In the genomic region with DNA sequence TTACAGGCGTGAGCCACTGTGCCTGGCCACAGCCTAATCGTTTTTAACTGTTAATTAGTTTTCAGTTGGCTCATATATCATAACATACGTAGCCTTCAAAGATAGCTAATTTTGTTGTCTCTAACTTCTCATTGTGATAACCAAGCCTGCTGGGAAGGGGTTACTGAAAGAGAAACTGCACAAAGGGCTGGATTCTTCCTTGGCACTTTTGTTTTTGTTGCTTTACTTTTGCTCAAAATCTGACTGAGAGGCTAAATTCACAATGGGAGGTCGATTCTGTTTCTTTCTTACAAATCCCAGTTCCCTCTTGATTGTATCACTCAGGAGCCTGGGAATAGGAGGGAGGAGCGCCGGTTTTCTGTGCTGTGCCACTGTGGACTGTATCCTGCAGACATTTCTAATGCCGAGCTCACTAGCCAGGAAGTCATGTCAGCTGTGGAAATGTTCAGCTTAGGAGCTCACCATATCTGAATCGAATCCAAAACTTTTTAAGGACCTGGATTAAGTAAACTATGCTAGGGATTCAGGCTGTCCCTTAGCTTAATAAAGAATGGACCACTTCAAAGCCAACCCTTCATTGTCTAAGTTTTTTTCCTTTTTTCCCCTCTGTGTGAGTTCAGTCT, we compare ENCODE assay signal across 9 cellular contexts.
DNase-seq lines count a peak whose midpoint lies in the region; ATAC-seq and TF ChIP-seq lines count a peak whose summit lies in the region.
"Had no signal": no experiment of that assay in that cellular context is flagged by ENCODE, and none has a peak within 500 bp of the region (broad histone marks: within the 10 kb centered on the region; RNA-seq: fewer than 3 reads in every experiment).

No MANE protein-coding gene starts in this region.

- no peak overlapping the region for H4K91ac ChIP-seq in mesenchymal stem cell (ENCODE audit: low read length)

- 45% methylated on average over 5 of the region's 8 CpGs for WGBS in mesenchymal stem cell

- no peak overlapping the region for H2BK15ac ChIP-seq in mesenchymal stem cell (ENCODE audit: low read depth, poor library complexity, severe bottlenecking)

- H3K4me1 ChIP-seq in mesenchymal stem cell (ENCODE audit: control insufficient read depth, insufficient read depth, low read depth, low read length) (peaks cover 14% of the 10 kb centered on the region), uterus (peaks cover 4 to 6% of the 10 kb centered on the region in 2 donors)

- H2AFZ ChIP-seq in mesenchymal stem cell (ENCODE audit: low read depth, low read length) = no peak overlapping the region

- no peak overlapping the region for H2AK5ac ChIP-seq in mesenchymal stem cell (ENCODE audit: low read length, severe bottlenecking)

- peak overlapping the region; percentile 70 to 76 for H3K18ac ChIP-seq in mesenchymal stem cell (ENCODE audit: low read depth in 1 of 2, low read length in 2 of 2)

- no peak for TF ChIP-seq POLR2A in uterus (IDR thresholded peaks at IDR 0.05)

- H3K9me3 ChIP-seq in mesenchymal stem cell (ENCODE audit: control insufficient read depth, low read length) (no peaks in the 10 kb centered on the region), uterus (no peaks in the 10 kb centered on the region)

- no peaks in the 10 kb centered on the region for H3K79me1 ChIP-seq in mesenchymal stem cell (replicated peaks; ENCODE audit: low read length, poor library complexity, severe bottlenecking)

- H3K36me3 ChIP-seq in mesenchymal stem cell (ENCODE audit: control insufficient read depth in 1 of 2, insufficient read depth in 2 of 2, low read depth in 1 of 2, low read length in 2 of 2) (no peaks in the 10 kb centered on the region), uterus (no peaks in the 10 kb centered on the region)

- peak overlapping the region; percentile 87 for H3K9ac ChIP-seq in mesenchymal stem cell (ENCODE audit: low read length)

- ATAC-seq in GM19452 (IDR thresholded peaks at IDR 0.05; ENCODE audit: unreplicated experiment) = no peak

- TF ChIP-seq CTCF in choroid plexus epithelial cell (conservative IDR thresholded peaks at IDR 0.05; ENCODE audit: low read depth, low read length) = no peak
- TF ChIP-seq CTCF in uterus (IDR thresholded peaks at IDR 0.05) = no peak

- peak overlapping the region; percentile 66 to 75 for H3K4ac ChIP-seq in mesenchymal stem cell (ENCODE audit: low read depth in 1 of 2, low read length in 2 of 2)

- H3K4me3 ChIP-seq in choroid plexus epithelial cell (ENCODE audit: low read depth, low read length) (peak overlapping the region; percentile 23), mesenchymal stem cell (ENCODE audit: insufficient read depth in 1 of 2, low read depth in 1 of 2, low read length in 2 of 2) (peak overlapping the region in 1 of 2 experiments; percentile 68), uterus (peak overlapping the region; percentile 19 to 25)

- H3K27ac ChIP-seq in mesenchymal stem cell (ENCODE audit: low read length, poor library complexity, severe bottlenecking) (peak overlapping the region; percentile 90), uterus (peak overlapping the region; percentile 74 to 83)

- H2BK120ac ChIP-seq in mesenchymal stem cell (ENCODE audit: low read depth, low read length) = peak overlapping the region; percentile 71

- DNase-seq in NOMO-1 (lab: John Stamatoyannopoulos, UW; ENCODE audit: unreplicated experiment in 2 of 2) (peak; percentile 27 to 38), choroid plexus epithelial cell (ENCODE audit: low read depth) (peak; percentile 68), mesenchymal stem cell (peak; percentile 82), uterus (peak; percentile 17 to 24), SIG-M5 (lab: John Stamatoyannopoulos, UW) (no peak)
- no peak for DNase-seq in activated naive CD4-positive, alpha-beta T cell (lab: John Stamatoyannopoulos, UW)
- DNase-seq: NCI-H2081 treated with DMSO at 0.1 percent for 48 hours; stimulated activated naive CD4-positive, alpha-beta T cell had no signal

- H2BK12ac ChIP-seq in mesenchymal stem cell (ENCODE audit: low read length in 2 of 2) = peak overlapping the region; percentile 46 to 59

- H3K27me3 ChIP-seq in mesenchymal stem cell (ENCODE audit: control insufficient read depth in 1 of 2, insufficient read depth in 1 of 2, low read length in 2 of 2) (no peaks in the 10 kb centered on the region), uterus (no peaks in the 10 kb centered on the region)

- intact Hi-C loops in uterus (cut with DNase I; ENCODE audit: low total_unique reads) = no loop called here

- H3K23ac ChIP-seq in mesenchymal stem cell (ENCODE audit: low read length in 2 of 2) = no peak overlapping the region

- H3K4me2 ChIP-seq in mesenchymal stem cell (ENCODE audit: low read length, poor library complexity, severe bottlenecking) = peak overlapping the region; percentile 27

- H4K8ac ChIP-seq in mesenchymal stem cell (ENCODE audit: low read length) = no peak overlapping the region

- H3K14ac ChIP-seq in mesenchymal stem cell (ENCODE audit: low read length in 2 of 2) = no peak overlapping the region

- no peak overlapping the region for H2BK5ac ChIP-seq in mesenchymal stem cell (ENCODE audit: low read depth, low read length, poor library complexity, severe bottlenecking)

Comparison
In these comparisons a context has a peak if more than half of its experiments do, and no peak if none do; other contexts are left out.
1. DNase-seq: peak in NOMO-1 (2 of 2), choroid plexus epithelial cell (single experiment), mesenchymal stem cell (single experiment) and uterus (2 of 2); none in SIG-M5 (single experiment) and activated naive CD4-positive, alpha-beta T cell (0 of 4).